10 cellular contexts compared by ENCODE assay signal in genomic region chr5:82100303-82101077, GRCh38.
DNase-seq lines count a peak whose midpoint lies in the region; ATAC-seq, FAIRE-seq and TF ChIP-seq lines count a peak whose summit lies in the region.
"Had no signal": no experiment of that assay in that cellular context is flagged by ENCODE, and none has a peak within 500 bp of the region (broad histone marks: within the 10 kb centered on the region; RNA-seq: fewer than 3 reads in every experiment).

No MANE protein-coding gene starts in this region.

- no peak overlapping the region for H3K4me3 Mint-ChIP-seq in stimulated activated effector memory CD8-positive, alpha-beta T cell treated with anti-CD3 and anti-CD28 coated beads, Interleukin-12 subunit alpha, Interleukin-12 subunit beta, amount 100 ng/mL, for 72 hours

- CTCF ChIA-PET in HEK293T (lab: Yijun Ruan, JAX): no interaction called here

- no peaks in the 10 kb centered on the region for H3K27me3 ChIP-seq in gastroesophageal sphincter
- H3K27me3 ChIP-seq: SJSA1 had no signal

- H3K4me3 ChIP-seq in gastroesophageal sphincter: no peak overlapping the region
- H3K4me3 ChIP-seq: SJSA1 had no signal

- TF ChIP-seq EP300 in gastroesophageal sphincter (IDR thresholded peaks at IDR 0.05): no peak

- no peak for TF ChIP-seq CTCF in gastroesophageal sphincter (IDR thresholded peaks at IDR 0.05)

- FAIRE-seq in RCC 7860 (lab: Jason Lieb, UNC): peak; percentile 89
- FAIRE-seq: endometrium had no signal

- H3K4me1 Mint-ChIP-seq in stimulated activated effector memory CD8-positive, alpha-beta T cell treated with anti-CD3 and anti-CD28 coated beads, Interleukin-12 subunit alpha, Interleukin-12 subunit beta, amount 100 ng/mL, for 72 hours: peaks cover 23% of the 10 kb centered on the region

- peak; percentile 22 for DNase-seq in SIG-M5 treated with dmso at 0.1 percent for 504 hours (lab: John Stamatoyannopoulos, UW; ENCODE audit: unreplicated experiment)
- DNase-seq in SIG-M5 (lab: John Stamatoyannopoulos, UW): no peak
- peak; percentile 65 for DNase-seq in RCC 7860 (ENCODE audit: low spot score)
- DNase-seq in stimulated activated effector memory CD8-positive, alpha-beta T cell treated with anti-CD3 and anti-CD28 coated beads, Interleukin-12 subunit alpha, Interleukin-12 subunit beta, amount 100 ng/mL, for 72 hours (ENCODE audit: low spot score in 2 of 2): no peak
- no peak for DNase-seq in HEK293T (ENCODE audit: extremely low spot score)
- no peak for DNase-seq in UCSD-AML1 (lab: John Stamatoyannopoulos, UW; ENCODE audit: unreplicated experiment)

- ATAC-seq in HG02973 (IDR thresholded peaks at IDR 0.05; ENCODE audit: unreplicated experiment) (peak; percentile 96), gastroesophageal sphincter (no peak)
- peak; percentile 86 for ATAC-seq in stimulated activated effector memory CD8-positive, alpha-beta T cell treated with anti-CD3 and anti-CD28 coated beads, Interleukin-12 subunit alpha, Interleukin-12 subunit beta, amount 100 ng/mL, for 72 hours

- WGBS in gastroesophageal sphincter (ENCODE audit: low coverage in 1 of 2), 2 donors: 100% methylated on average over 2 of the region's 2 CpGs

- no peaks in the 10 kb centered on the region for H3K36me3 Mint-ChIP-seq in stimulated activated effector memory CD8-positive, alpha-beta T cell treated with anti-CD3 and anti-CD28 coated beads, Interleukin-12 subunit alpha, Interleukin-12 subunit beta, amount 100 ng/mL, for 72 hours

- no peaks in the 10 kb centered on the region for H3K9me3 ChIP-seq in gastroesophageal sphincter
- H3K9me3 ChIP-seq: SJSA1 had no signal

- H3K27ac ChIP-seq in gastroesophageal sphincter: no peak overlapping the region
- H3K27ac ChIP-seq: SJSA1 had no signal

- H3K4me1 ChIP-seq in gastroesophageal sphincter: peaks cover 0 to 1% (median 0%) of the 10 kb centered on the region in 3 donors
- H3K4me1 ChIP-seq: SJSA1 had no signal

- POLR2A ChIA-PET in HEK293T (lab: Yijun Ruan, JAX): no interaction called here

- no peaks in the 10 kb centered on the region for H3K9me3 Mint-ChIP-seq in stimulated activated effector memory CD8-positive, alpha-beta T cell treated with anti-CD3 and anti-CD28 coated beads, Interleukin-12 subunit alpha, Interleukin-12 subunit beta, amount 100 ng/mL, for 72 hours

- no peak for TF ChIP-seq POLR2A in gastroesophageal sphincter (IDR thresholded peaks at IDR 0.05)

- no peaks in the 10 kb centered on the region for H3K36me3 ChIP-seq in gastroesophageal sphincter
- H3K36me3 ChIP-seq: SJSA1 had no signal

- no peak overlapping the region for H3K27ac Mint-ChIP-seq in stimulated activated effector memory CD8-positive, alpha-beta T cell treated with anti-CD3 and anti-CD28 coated beads, Interleukin-12 subunit alpha, Interleukin-12 subunit beta, amount 100 ng/mL, for 72 hours

TF ChIP-seq in HEK293T, 16 proteins besides CTCF, POLR2A, EP300 and RAD21:
- TF ChIP-seq LEF1 (IDR thresholded peaks at IDR 0.05; ENCODE audit: borderline replicate concordance): no peak
- no peak for TF ChIP-seq FOXK2 (IDR thresholded peaks at IDR 0.05)
- no peak for TF ChIP-seq SUZ12 (IDR thresholded peaks at IDR 0.05)

Comparison
In these comparisons a context has a peak if more than half of its experiments do, and no peak if none do; other contexts are left out.
1. DNase-seq: peak in SIG-M5 treated with dmso at 0.1 percent for 504 hours (single experiment) and RCC 7860 (single experiment); none in SIG-M5 (single experiment), stimulated activated effector memory CD8-positive, alpha-beta T cell treated with anti-CD3 and anti-CD28 coated beads, Interleukin-12 subunit alpha, Interleukin-12 subunit beta, amount 100 ng/mL, for 72 hours (0 of 2), HEK293T (single experiment) and UCSD-AML1 (single experiment).